In the genomic region with DNA sequence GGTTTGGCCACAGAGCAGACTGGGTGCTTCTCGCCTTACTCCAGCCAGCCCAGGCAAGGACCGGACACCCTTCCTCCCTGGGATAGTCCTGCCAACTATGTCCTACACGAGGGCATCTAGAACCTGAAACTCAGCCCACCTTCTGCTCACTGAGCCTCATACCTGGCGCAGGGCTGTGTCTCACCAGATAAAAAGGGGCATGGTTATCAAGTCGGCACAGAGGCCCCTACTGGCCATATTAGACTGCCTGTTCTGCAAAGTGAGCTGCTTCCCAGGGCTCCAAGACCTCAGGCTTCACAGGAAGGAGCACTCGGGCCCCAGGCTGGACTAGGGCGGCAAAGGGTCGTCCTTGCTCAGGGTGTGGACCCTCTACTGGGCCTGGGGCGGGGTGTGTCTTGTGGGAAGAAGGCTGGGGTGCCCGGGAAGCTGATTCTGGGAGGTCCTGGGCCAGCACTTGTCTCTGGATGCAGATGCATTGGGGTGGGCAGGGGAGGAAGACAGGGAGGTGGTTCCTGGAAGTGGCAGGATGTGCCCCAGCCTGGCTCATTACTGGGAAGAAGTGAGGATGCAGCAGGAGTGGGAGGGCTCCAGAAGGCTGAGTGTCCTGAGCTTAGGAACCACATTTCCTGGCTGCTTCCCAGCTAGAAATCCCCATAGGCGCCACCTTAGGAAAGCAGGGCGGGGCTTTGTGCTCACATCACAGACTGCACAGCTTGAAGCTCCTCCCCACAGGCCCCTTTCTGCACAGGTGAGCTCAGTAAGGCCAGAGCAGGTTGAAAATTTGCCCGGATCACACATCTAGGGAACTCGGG, we compare ENCODE assay signal across 1 cellular context.
TF ChIP-seq lines count a peak whose summit lies in the region.

No MANE protein-coding gene starts in this region.

TF ChIP-seq in GM12878, 131 proteins besides CTCF, POLR2A, EP300 and RAD21:
- TF ChIP-seq EZH2 (IDR thresholded peaks at IDR 0.05; ENCODE audit: borderline replicate concordance, control insufficient read depth, low read depth, low read length) (no peak), SMC3 (IDR thresholded peaks at IDR 0.05; ENCODE audit: borderline replicate concordance, low read length) (0 out of 2 replicates have a peak, but pooled peaks have one; percentile 4), BCLAF1 (IDR thresholded peaks at IDR 0.05) (no peak), CHD4 (IDR thresholded peaks at IDR 0.05) (no peak), RB1 (IDR thresholded peaks at IDR 0.05; ENCODE audit: borderline replicate concordance) (no peak), PML (IDR thresholded peaks at IDR 0.05; ENCODE audit: low read length) (no peak)
- TF ChIP-seq, protein P1, sequence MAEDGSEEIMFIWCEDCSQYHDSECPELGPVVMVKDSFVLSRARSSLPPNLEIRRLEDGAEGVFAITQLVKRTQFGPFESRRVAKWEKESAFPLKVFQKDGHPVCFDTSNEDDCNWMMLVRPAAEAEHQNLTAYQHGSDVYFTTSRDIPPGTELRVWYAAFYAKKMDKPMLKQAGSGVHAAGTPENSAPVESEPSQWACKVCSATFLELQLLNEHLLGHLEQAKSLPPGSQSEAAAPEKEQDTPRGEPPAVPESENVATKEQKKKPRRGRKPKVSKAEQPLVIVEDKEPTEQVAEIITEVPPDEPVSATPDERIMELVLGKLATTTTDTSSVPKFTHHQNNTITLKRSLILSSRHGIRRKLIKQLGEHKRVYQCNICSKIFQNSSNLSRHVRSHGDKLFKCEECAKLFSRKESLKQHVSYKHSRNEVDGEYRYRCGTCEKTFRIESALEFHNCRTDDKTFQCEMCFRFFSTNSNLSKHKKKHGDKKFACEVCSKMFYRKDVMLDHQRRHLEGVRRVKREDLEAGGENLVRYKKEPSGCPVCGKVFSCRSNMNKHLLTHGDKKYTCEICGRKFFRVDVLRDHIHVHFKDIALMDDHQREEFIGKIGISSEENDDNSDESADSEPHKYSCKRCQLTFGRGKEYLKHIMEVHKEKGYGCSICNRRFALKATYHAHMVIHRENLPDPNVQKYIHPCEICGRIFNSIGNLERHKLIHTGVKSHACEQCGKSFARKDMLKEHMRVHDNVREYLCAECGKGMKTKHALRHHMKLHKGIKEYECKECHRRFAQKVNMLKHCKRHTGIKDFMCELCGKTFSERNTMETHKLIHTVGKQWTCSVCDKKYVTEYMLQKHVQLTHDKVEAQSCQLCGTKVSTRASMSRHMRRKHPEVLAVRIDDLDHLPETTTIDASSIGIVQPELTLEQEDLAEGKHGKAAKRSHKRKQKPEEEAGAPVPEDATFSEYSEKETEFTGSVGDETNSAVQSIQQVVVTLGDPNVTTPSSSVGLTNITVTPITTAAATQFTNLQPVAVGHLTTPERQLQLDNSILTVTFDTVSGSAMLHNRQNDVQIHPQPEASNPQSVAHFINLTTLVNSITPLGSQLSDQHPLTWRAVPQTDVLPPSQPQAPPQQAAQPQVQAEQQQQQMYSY (CRISPR knock-in tag; IDR thresholded peaks at IDR 0.05): no peak
